Comparison of ENCODE assay signal across 14 cellular contexts in the genomic region with DNA sequence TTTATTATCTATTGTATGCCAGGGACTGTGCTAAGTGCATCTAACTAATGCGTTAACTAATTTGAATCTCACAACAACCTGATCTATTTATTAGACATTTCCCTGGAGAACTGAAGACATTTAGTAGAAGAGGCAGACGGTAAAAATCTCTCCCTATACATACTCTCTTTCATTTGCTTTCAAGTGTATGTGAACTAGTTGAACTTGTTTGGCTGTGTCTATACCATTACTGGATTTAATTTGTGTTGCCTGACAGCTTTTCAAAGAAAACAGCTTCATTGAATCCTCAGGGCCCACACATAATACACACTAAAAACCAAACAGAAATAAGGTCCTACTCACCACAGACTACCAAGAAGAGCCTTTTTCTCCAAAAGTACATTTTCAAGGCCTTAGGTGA.
"Had no signal": no experiment of that assay in that cellular context is flagged by ENCODE, and none has a peak within 500 bp of the region (broad histone marks: within the 10 kb centered on the region; RNA-seq: fewer than 3 reads in every experiment).

No MANE protein-coding gene starts in this region.

- H3K4me3 Mint-ChIP-seq: activated CD8-positive, alpha-beta T cell treated with anti-CD3 and anti-CD28 coated beads for 36 hours; activated naive CD8-positive, alpha-beta T cell treated with anti-CD3 and anti-CD28 coated beads, Interleukin-2, amount 50 U/mL, for 24 hours; activated T-cell treated with anti-CD3 and anti-CD28 coated beads, Interleukin-2, amount 50 U/mL, for 72 hours; natural killer cell had no signal

- H3K36me3 Mint-ChIP-seq: natural killer cell had no signal

- DNase-seq: activated CD8-positive, alpha-beta memory T cell treated with anti-CD3 and anti-CD28 coated beads, Interleukin-2, amount 50 U/mL, for 4 hours; activated CD8-positive, alpha-beta T cell treated with anti-CD3 and anti-CD28 coated beads for 36 hours; activated naive CD4-positive, alpha-beta T cell treated with Interleukin-2 at 50 U/mL for 16 hours; activated naive CD8-positive, alpha-beta T cell treated with anti-CD3 and anti-CD28 coated beads, Interleukin-2, amount 50 U/mL, for 24 hours; activated T-cell treated with anti-CD3 and anti-CD28 coated beads, Interleukin-2, amount 50 U/mL, for 72 hours; central memory CD4-positive, alpha-beta T cell; cortex of kidney; effector CD8-positive, alpha-beta T cell; lower lobe of right lung; mucosa of descending colon; natural killer cell; spleen; stimulated activated CD4-positive, alpha-beta T cell treated with anti-CD3 and anti-CD28 coated beads, Interleukin-1b, Interleukin-23, amount 100 ng/mL, for 48 hours; stimulated activated naive CD4-positive, alpha-beta T cell treated with Interleukin-2 at 50 U/mL for 16 hours had no signal

- H3K4me1 ChIP-seq: lower lobe of right lung, spleen had no signal

- H3K27me3 ChIP-seq: spleen had no signal

- H3K9me3 Mint-ChIP-seq: activated CD8-positive, alpha-beta T cell treated with anti-CD3 and anti-CD28 coated beads for 36 hours; natural killer cell had no signal

- H3K27ac ChIP-seq: lower lobe of right lung, spleen had no signal

- H3K4me1 Mint-ChIP-seq: activated naive CD8-positive, alpha-beta T cell treated with anti-CD3 and anti-CD28 coated beads, Interleukin-2, amount 50 U/mL, for 24 hours had no signal

- ATAC-seq: activated CD8-positive, alpha-beta T cell treated with anti-CD3 and anti-CD28 coated beads for 36 hours; activated naive CD8-positive, alpha-beta T cell treated with anti-CD3 and anti-CD28 coated beads, Interleukin-2, amount 50 U/mL, for 24 hours; activated T-cell treated with anti-CD3 and anti-CD28 coated beads, Interleukin-2, amount 50 U/mL, for 72 hours; lower lobe of right lung; natural killer cell had no signal

- H3K9me3 ChIP-seq: mucosa of descending colon had no signal

- H3K4me3 ChIP-seq: lower lobe of right lung, mucosa of descending colon, spleen had no signal

- H3K27me3 Mint-ChIP-seq: activated naive CD8-positive, alpha-beta T cell treated with anti-CD3 and anti-CD28 coated beads, Interleukin-2, amount 50 U/mL, for 24 hours had no signal

- H3K36me3 ChIP-seq: lower lobe of right lung, spleen had no signal

- H3K27ac Mint-ChIP-seq: activated CD8-positive, alpha-beta T cell treated with anti-CD3 and anti-CD28 coated beads for 36 hours; activated naive CD8-positive, alpha-beta T cell treated with anti-CD3 and anti-CD28 coated beads, Interleukin-2, amount 50 U/mL, for 24 hours; activated T-cell treated with anti-CD3 and anti-CD28 coated beads, Interleukin-2, amount 50 U/mL, for 72 hours; natural killer cell had no signal
